ENCODE assay signal across 2 cellular contexts in the genomic region with DNA sequence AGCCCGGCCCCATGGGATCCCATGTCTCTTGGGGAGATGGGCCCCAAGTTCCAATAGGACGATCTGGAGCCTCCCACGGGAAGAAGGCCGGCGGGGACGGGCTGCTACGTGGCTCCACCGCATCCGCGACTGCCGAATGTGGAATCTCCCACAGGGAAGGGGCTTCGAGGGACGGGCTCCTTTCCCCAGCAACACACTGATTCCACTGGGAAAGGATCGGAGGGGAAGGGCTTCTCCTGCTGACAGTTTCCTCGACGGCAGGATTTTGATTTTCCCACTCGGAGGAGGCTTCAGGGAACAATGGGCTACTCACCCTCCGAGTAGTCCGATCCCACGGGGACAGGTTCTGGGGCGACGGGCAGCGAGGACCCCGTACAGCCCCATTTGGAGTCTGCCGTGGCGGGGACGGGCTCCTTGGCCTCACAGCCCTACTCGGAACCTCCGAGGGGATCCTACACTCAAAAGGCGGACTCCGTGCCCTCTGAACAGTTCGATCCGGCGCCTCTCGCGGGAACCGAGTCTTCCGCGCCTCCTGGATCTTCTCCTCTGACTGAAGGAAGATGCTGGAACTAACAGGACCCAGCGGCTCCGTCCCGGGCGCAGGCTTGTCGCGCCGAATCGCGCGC.
TF ChIP-seq lines count a peak whose summit lies in the region.

No MANE protein-coding gene starts in this region.

TF ChIP-seq in liver, 16 proteins besides CTCF, POLR2A, EP300 and RAD21:
- TF ChIP-seq MAX (IDR thresholded peaks at IDR 0.05): no peak
- TF ChIP-seq HNF4A (conservative IDR thresholded peaks at IDR 0.05): no peak
- TF ChIP-seq, protein P1, sequence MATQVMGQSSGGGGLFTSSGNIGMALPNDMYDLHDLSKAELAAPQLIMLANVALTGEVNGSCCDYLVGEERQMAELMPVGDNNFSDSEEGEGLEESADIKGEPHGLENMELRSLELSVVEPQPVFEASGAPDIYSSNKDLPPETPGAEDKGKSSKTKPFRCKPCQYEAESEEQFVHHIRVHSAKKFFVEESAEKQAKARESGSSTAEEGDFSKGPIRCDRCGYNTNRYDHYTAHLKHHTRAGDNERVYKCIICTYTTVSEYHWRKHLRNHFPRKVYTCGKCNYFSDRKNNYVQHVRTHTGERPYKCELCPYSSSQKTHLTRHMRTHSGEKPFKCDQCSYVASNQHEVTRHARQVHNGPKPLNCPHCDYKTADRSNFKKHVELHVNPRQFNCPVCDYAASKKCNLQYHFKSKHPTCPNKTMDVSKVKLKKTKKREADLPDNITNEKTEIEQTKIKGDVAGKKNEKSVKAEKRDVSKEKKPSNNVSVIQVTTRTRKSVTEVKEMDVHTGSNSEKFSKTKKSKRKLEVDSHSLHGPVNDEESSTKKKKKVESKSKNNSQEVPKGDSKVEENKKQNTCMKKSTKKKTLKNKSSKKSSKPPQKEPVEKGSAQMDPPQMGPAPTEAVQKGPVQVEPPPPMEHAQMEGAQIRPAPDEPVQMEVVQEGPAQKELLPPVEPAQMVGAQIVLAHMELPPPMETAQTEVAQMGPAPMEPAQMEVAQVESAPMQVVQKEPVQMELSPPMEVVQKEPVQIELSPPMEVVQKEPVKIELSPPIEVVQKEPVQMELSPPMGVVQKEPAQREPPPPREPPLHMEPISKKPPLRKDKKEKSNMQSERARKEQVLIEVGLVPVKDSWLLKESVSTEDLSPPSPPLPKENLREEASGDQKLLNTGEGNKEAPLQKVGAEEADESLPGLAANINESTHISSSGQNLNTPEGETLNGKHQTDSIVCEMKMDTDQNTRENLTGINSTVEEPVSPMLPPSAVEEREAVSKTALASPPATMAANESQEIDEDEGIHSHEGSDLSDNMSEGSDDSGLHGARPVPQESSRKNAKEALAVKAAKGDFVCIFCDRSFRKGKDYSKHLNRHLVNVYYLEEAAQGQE (IDR thresholded peaks at IDR 0.05): no peak
- no peak for TF ChIP-seq EGR1 (IDR thresholded peaks at IDR 0.05; ENCODE audit: low read depth in 2 of 2)
- TF ChIP-seq ATF3 (IDR thresholded peaks at IDR 0.05): no peak
- no peak for TF ChIP-seq TAF1 (conservative IDR thresholded peaks at IDR 0.05)

TF ChIP-seq in HepG2, 621 proteins besides CTCF, POLR2A, EP300 and RAD21:
- TF ChIP-seq ZNF782 (CRISPR knock-in tag; IDR thresholded peaks at IDR 0.05; ENCODE audit: borderline replicate concordance) (no peak), ZNF510 (CRISPR knock-in tag; IDR thresholded peaks at IDR 0.05; ENCODE audit: low read depth) (no peak), SALL2 (CRISPR knock-in tag; IDR thresholded peaks at IDR 0.05) (no peak), EED (CRISPR knock-in tag; IDR thresholded peaks at IDR 0.05) (no peak), ZNF619 (CRISPR knock-in tag; IDR thresholded peaks at IDR 0.05) (no peak), SP2 (CRISPR knock-in tag; IDR thresholded peaks at IDR 0.05) (no peak), PLRG1 (conservative IDR thresholded peaks at IDR 0.05) (no peak), ZSCAN20 (CRISPR knock-in tag; IDR thresholded peaks at IDR 0.05; ENCODE audit: borderline replicate concordance) (no peak), SRSF1 (optimal IDR thresholded peaks at IDR 0.05; ENCODE audit: low read depth, low read length) (no peak)
- TF ChIP-seq, protein P2, sequence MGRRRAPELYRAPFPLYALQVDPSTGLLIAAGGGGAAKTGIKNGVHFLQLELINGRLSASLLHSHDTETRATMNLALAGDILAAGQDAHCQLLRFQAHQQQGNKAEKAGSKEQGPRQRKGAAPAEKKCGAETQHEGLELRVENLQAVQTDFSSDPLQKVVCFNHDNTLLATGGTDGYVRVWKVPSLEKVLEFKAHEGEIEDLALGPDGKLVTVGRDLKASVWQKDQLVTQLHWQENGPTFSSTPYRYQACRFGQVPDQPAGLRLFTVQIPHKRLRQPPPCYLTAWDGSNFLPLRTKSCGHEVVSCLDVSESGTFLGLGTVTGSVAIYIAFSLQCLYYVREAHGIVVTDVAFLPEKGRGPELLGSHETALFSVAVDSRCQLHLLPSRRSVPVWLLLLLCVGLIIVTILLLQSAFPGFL (CRISPR knock-in tag; IDR thresholded peaks at IDR 0.05): no peak
TF ChIP-seq in HepG2: peak in this region for 0.
